1 cellular context compared by ENCODE assay signal in genomic region chr2:240431663-240432424, GRCh38.
TF ChIP-seq lines count a peak whose summit lies in the region.

No MANE protein-coding gene starts in this region.

TF ChIP-seq in HepG2, 621 proteins besides CTCF, POLR2A, EP300 and RAD21 (continued from another document):
- no peak for TF ChIP-seq FOXJ3 (CRISPR knock-in tag; IDR thresholded peaks at IDR 0.05; ENCODE audit: borderline replicate concordance)
- TF ChIP-seq HNF4G (IDR thresholded peaks at IDR 0.05; ENCODE audit: borderline replicate concordance, low read depth, low read length), result no peak
- no peak for TF ChIP-seq HNF4G (CRISPR knock-in tag; IDR thresholded peaks at IDR 0.05; ENCODE audit: borderline replicate concordance, low read depth)
- TF ChIP-seq KDM1A (CRISPR knock-in tag; IDR thresholded peaks at IDR 0.05), result no peak
- TF ChIP-seq ZBTB39 (CRISPR knock-in tag; IDR thresholded peaks at IDR 0.05), result no peak
- no peak for TF ChIP-seq SKI (IDR thresholded peaks at IDR 0.05; ENCODE audit: partially characterized antibody)
- no peak for TF ChIP-seq ASH2L (IDR thresholded peaks at IDR 0.05; ENCODE audit: insufficient read length, low read depth, low read length)
TF ChIP-seq in HepG2: peak in this region for 0.
